26 cellular contexts compared by ENCODE assay signal in the genomic region with DNA sequence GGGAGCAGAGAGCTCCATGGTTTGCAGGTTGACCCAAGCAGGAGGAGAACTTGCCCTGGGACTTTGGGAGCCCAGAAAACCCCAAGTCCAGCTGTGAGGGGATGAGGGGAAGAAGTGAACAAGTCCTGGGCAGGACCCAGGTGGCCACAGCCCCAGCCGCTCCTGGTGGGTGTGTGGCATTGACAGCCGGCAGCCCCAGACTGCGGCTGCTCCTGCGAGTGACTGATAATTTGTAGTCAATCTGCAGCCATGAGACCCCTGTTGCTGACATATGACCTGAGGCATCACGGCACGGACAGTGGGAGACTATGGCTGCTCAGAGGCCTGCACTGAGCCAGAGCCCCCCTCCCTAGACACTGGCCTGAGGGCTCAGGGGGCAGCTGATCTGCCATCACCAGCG.
"Had no signal": no experiment of that assay in that cellular context is flagged by ENCODE, and none has a peak within 500 bp of the region (broad histone marks: within the 10 kb centered on the region; RNA-seq: fewer than 3 reads in every experiment).

No MANE protein-coding gene starts in this region.

- H3K36me3 ChIP-seq: adrenal gland had no signal

- H3K27ac ChIP-seq: body of pancreas, coronary artery had no signal

- DNase-seq: activated CD4-positive, alpha-beta T cell treated with anti-CD3 and anti-CD28 coated beads for 48 hours; activated CD4-positive, alpha-beta T cell treated with anti-CD3 and anti-CD28 coated beads, Interleukin-2, amount 50 U/mL, for 1 hour; activated CD4-positive, alpha-beta T cell treated with anti-CD3 and anti-CD28 coated beads, Interleukin-2, amount 50 U/mL, for 48 hours; activated CD8-positive, alpha-beta memory T cell treated with anti-CD3 and anti-CD28 coated beads for 24 hours; activated CD8-positive, alpha-beta T cell treated with anti-CD3 and anti-CD28 coated beads for 36 hours; activated effector memory CD4-positive, alpha-beta T cell treated with Interleukin-2 at 50 U/mL for 16 hours; activated gamma-delta T cell treated with Interleukin-2 at 50 U/mL for 16 hours; activated naive CD4-positive, alpha-beta T cell treated with anti-CD3 and anti-CD28 coated beads, Interleukin-2, amount 50 U/mL, for 16 hours; activated naive CD4-positive, alpha-beta T cell treated with Interleukin-2 at 50 U/mL for 16 hours; activated naive CD8-positive, alpha-beta T cell treated with anti-CD3 and anti-CD28 coated beads, Interleukin-2, amount 50 U/mL, for 24 hours; activated T-cell treated with anti-CD3 and anti-CD28 coated beads, Interleukin-2, amount 50 U/mL, for 4 hours; central memory CD4-positive, alpha-beta T cell; effector memory CD4-positive, alpha-beta T cell; endodermal cell; foreskin fibroblast; head of caudate nucleus; T-helper 1 cell; T-helper 17 cell; T1000 had no signal

- ATAC-seq: activated CD8-positive, alpha-beta T cell treated with anti-CD3 and anti-CD28 coated beads for 36 hours; activated naive CD8-positive, alpha-beta T cell treated with anti-CD3 and anti-CD28 coated beads, Interleukin-2, amount 50 U/mL, for 24 hours; activated T-cell treated with anti-CD3 and anti-CD28 coated beads, Interleukin-2, amount 50 U/mL, for 4 hours; activated T-helper 17 cell treated with anti-CD3 and anti-CD28 coated beads, Interleukin-2, amount 50 U/mL, for 72 hours; body of pancreas; T-helper 17 cell; WTC11 had no signal

- H3K9me3 ChIP-seq: adrenal gland, body of pancreas had no signal

- H3K4me1 ChIP-seq: adrenal gland had no signal

- FAIRE-seq: frontal cortex had no signal

- H3K27me3 ChIP-seq: adrenal gland, body of pancreas, dorsolateral prefrontal cortex had no signal

- H3K4me3 ChIP-seq: adrenal gland, body of pancreas, coronary artery, dorsolateral prefrontal cortex had no signal
